In the genomic region with DNA sequence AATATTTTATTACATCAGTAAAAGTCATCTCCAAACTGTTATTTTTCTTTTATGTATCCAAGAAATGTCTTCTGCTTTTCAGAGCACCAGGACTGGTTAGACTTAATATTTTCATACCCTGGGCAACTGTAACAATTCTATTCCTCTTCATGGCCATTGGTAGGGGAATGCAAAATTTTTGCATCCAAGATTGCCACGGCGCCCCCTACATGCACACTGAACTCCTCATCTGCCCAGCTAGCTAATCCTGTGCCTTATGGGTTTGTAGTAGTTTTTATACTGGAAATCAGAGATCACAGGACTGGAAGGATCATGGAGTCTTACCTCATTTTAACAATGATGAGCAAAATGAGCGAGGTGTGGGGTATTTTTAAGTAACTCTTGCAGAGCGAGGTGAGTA, we compare ENCODE assay signal across 8 cellular contexts.
DNase-seq lines count a peak whose midpoint lies in the region; ATAC-seq and TF ChIP-seq lines count a peak whose summit lies in the region.

No MANE protein-coding gene starts in this region.

- 83 to 93% methylated on average over 4 of the region's 4 CpGs for WGBS in testis, 2 donors

- H3K9me3 ChIP-seq in testis: no peaks in the 10 kb centered on the region

- H3K27me3 ChIP-seq in testis: no peaks in the 10 kb centered on the region

- DNase-seq in AG08395 (ENCODE audit: low spot score): peak; percentile 25
- DNase-seq in HT-29 (ENCODE audit: low spot score): peak; percentile 43
- peak; percentile 57 for DNase-seq in activated CD8-positive, alpha-beta memory T cell treated with anti-CD3 and anti-CD28 coated beads, Interleukin-2, amount 50 U/mL, for 4 hours
- DNase-seq in left cardiac atrium: peak; percentile 43
- DNase-seq in testis: peak; percentile 30
- DNase-seq in NCI-H2081 (lab: John Stamatoyannopoulos, UW): no peak

- no peak overlapping the region for H3K27ac ChIP-seq in testis

- TF ChIP-seq CTCF in testis (IDR thresholded peaks at IDR 0.05): no peak

- ATAC-seq in left cardiac atrium (no peak), GM19035 (IDR thresholded peaks at IDR 0.05; ENCODE audit: unreplicated experiment) (no peak), GM18907 (IDR thresholded peaks at IDR 0.05; ENCODE audit: unreplicated experiment) (no peak)

- intact Hi-C loops in left cardiac atrium (cut with DNase I): loop anchor here in 1 of 2 donors (10.0 kb wide), 1 partner anchor 69 kb away; no protein-coding TSS in a partner anchor
- intact Hi-C loops in testis (cut with DNase I; ENCODE audit: low total_unique reads): no loop called here

- TF ChIP-seq POLR2A in testis (IDR thresholded peaks at IDR 0.05): no peak

- H3K4me1 ChIP-seq in testis: no peaks in the 10 kb centered on the region

- H3K36me3 ChIP-seq in testis (ENCODE audit: low read depth, missing control alignments): peaks cover 3% of the 10 kb centered on the region

- no peak overlapping the region for H3K4me3 ChIP-seq in testis

Comparison
In these comparisons a context has a peak if more than half of its experiments do, and no peak if none do; other contexts are left out.
1. DNase-seq: peak in AG08395 (single experiment), HT-29 (single experiment), activated CD8-positive, alpha-beta memory T cell treated with anti-CD3 and anti-CD28 coated beads, Interleukin-2, amount 50 U/mL, for 4 hours (single experiment), left cardiac atrium (single experiment) and testis (single experiment); none in NCI-H2081 (0 of 2).